Comparison of ENCODE assay signal across 1 cellular context in the genomic region with DNA sequence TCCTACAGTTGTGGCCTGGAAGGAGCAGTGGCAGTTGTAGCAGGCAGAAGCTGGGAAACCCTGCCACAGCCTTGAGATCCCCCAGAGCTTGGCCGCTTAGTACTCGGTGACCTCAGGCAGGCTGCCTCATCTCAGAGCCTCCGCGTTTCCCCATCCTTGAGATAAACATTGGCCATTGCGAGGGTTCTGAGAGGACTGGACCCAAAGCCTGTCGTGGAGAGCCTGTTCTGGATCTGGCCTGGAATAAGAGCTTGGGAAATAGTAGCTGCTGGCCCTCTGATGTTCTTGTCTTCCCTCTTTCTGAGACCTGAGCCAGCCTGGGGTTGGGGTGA.
TF ChIP-seq lines count a peak whose summit lies in the region.

No MANE protein-coding gene starts in this region.

TF ChIP-seq in GM12878, 131 proteins besides CTCF, POLR2A, EP300 and RAD21:
- TF ChIP-seq IKZF2 (IDR thresholded peaks at IDR 0.05) (no peak), FOXM1 (IDR thresholded peaks at IDR 0.05; ENCODE audit: low read depth, low read length) (no peak), CBX5 (IDR thresholded peaks at IDR 0.05; ENCODE audit: low read depth) (no peak), RELB (IDR thresholded peaks at IDR 0.05; ENCODE audit: low read depth) (no peak), EED (IDR thresholded peaks at IDR 0.05; ENCODE audit: low read depth) (no peak), RELA (IDR thresholded peaks at IDR 0.05; ENCODE audit: borderline replicate concordance, partially characterized antibody) (no peak), IRF4 (IDR thresholded peaks at IDR 0.05; ENCODE audit: low read depth, low read length) (no peak), RFX5 (IDR thresholded peaks at IDR 0.05; ENCODE audit: low read depth, low read length) (no peak), JUND (IDR thresholded peaks at IDR 0.05; ENCODE audit: low read depth, low read length) (no peak)
- TF ChIP-seq, protein P1, sequence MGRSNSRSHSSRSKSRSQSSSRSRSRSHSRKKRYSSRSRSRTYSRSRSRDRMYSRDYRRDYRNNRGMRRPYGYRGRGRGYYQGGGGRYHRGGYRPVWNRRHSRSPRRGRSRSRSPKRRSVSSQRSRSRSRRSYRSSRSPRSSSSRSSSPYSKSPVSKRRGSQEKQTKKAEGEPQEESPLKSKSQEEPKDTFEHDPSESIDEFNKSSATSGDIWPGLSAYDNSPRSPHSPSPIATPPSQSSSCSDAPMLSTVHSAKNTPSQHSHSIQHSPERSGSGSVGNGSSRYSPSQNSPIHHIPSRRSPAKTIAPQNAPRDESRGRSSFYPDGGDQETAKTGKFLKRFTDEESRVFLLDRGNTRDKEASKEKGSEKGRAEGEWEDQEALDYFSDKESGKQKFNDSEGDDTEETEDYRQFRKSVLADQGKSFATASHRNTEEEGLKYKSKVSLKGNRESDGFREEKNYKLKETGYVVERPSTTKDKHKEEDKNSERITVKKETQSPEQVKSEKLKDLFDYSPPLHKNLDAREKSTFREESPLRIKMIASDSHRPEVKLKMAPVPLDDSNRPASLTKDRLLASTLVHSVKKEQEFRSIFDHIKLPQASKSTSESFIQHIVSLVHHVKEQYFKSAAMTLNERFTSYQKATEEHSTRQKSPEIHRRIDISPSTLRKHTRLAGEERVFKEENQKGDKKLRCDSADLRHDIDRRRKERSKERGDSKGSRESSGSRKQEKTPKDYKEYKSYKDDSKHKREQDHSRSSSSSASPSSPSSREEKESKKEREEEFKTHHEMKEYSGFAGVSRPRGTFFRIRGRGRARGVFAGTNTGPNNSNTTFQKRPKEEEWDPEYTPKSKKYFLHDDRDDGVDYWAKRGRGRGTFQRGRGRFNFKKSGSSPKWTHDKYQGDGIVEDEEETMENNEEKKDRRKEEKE (IDR thresholded peaks at IDR 0.05), result no peak
